In genomic region chr6:2790588-2790987, GRCh38 we compare ENCODE assay signal across 1 cellular context.
TF ChIP-seq lines count a peak whose summit lies in the region.

No MANE protein-coding gene starts in this region.

TF ChIP-seq in K562, 482 proteins besides CTCF, POLR2A, EP300 and RAD21:
- TF ChIP-seq NONO (IDR thresholded peaks at IDR 0.05; ENCODE audit: low read depth in 2 of 2, low read length in 1 of 2) (0 out of 4 replicates have a peak, but pooled peaks of 1 of the 2 experiments have one; percentile 1), RFX7 (CRISPR knock-in tag; IDR thresholded peaks at IDR 0.05) (no peak)
TF ChIP-seq in K562: peak in this region for 1.
